Comparison of ENCODE assay signal across 26 cellular contexts in the genomic region with DNA sequence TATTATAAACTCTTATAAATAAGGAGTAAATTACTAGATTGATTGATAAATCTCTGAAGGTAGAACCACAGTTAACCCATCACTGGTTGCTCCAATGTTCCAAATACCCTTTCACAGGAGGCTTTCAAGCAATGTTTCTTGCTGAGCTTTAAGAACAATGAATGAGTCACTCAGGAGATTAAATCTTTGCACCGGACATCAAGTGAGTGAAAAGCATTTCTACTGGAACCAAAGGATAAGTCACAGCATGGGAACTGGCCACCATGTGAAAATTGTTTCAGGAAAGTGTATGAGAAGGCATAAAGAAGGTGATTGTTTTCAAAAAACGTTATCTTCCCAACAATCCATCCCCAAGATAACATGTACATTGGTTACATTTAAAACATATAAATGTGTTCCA.
"Had no signal": no experiment of that assay in that cellular context is flagged by ENCODE, and none has a peak within 500 bp of the region (broad histone marks: within the 10 kb centered on the region; RNA-seq: fewer than 3 reads in every experiment).

No MANE protein-coding gene starts in this region.

- DNase-seq: activated CD4-positive, alpha-beta T cell treated with anti-CD3 and anti-CD28 coated beads for 1 hour; activated CD4-positive, alpha-beta T cell treated with anti-CD3 and anti-CD28 coated beads, Interleukin-2, amount 50 U/mL, for 1 hour; activated CD8-positive, alpha-beta memory T cell treated with anti-CD3 and anti-CD28 coated beads, Interleukin-2, amount 50 U/mL, for 4 hours; activated T-cell treated with anti-CD3 and anti-CD28 coated beads, Interleukin-2, amount 50 U/mL, for 24 hours; aorta; colonic mucosa; dorsolateral prefrontal cortex; esophagus squamous epithelium; foreskin keratinocyte; left ventricle myocardium superior; pancreas; psoas muscle; right lobe of liver; small intestine; stimulated activated CD4-positive, alpha-beta T cell treated with anti-CD3 and anti-CD28 coated beads, Interleukin-2, amount 100 ng/mL, for 24 hours; stimulated activated naive CD8-positive, alpha-beta T cell treated with anti-CD3 and anti-CD28 coated beads, Interleukin-15, amount 100 ng/mL, for 72 hours; T-cell; T-helper 9 cell; tibial artery had no signal

- H3K4me1 ChIP-seq: colonic mucosa, esophagus squamous epithelium, foreskin keratinocyte, pancreas, psoas muscle, right lobe of liver had no signal

- H3K4me3 Mint-ChIP-seq: activated T-cell treated with anti-CD3 and anti-CD28 coated beads, Interleukin-2, amount 50 U/mL, for 24 hours; activated T-helper 17 cell treated with anti-CD3 and anti-CD28 coated beads, Interleukin-2, amount 50 U/mL, for 72 hours; central memory CD8-positive, alpha-beta T cell; memory B cell; nephron; stimulated activated effector memory CD8-positive, alpha-beta T cell treated with anti-CD3 and anti-CD28 coated beads, Interleukin-12 subunit alpha, Interleukin-12 subunit beta, amount 100 ng/mL, for 72 hours; stimulated activated naive CD8-positive, alpha-beta T cell treated with anti-CD3 and anti-CD28 coated beads, Interleukin-15, amount 100 ng/mL, for 72 hours; T-cell had no signal

- H3K4me3 ChIP-seq: colonic mucosa, dorsolateral prefrontal cortex, esophagus squamous epithelium, pancreas, psoas muscle, right lobe of liver, tibial artery had no signal

- ATAC-seq: activated naive CD4-positive, alpha-beta T cell treated with anti-CD3 and anti-CD28 coated beads, Interleukin-2, amount 50 U/mL, for 72 hours; activated T-helper 17 cell treated with anti-CD3 and anti-CD28 coated beads, Interleukin-2, amount 50 U/mL, for 72 hours; foreskin keratinocyte; left ventricle myocardium superior; pancreas; psoas muscle; right lobe of liver; stimulated activated effector memory CD8-positive, alpha-beta T cell treated with anti-CD3 and anti-CD28 coated beads, Interleukin-12 subunit alpha, Interleukin-12 subunit beta, amount 100 ng/mL, for 72 hours; stimulated activated naive CD8-positive, alpha-beta T cell treated with anti-CD3 and anti-CD28 coated beads, Interleukin-15, amount 100 ng/mL, for 72 hours; T-cell had no signal

- H3K4me1 Mint-ChIP-seq: activated T-helper 17 cell treated with anti-CD3 and anti-CD28 coated beads, Interleukin-2, amount 50 U/mL, for 72 hours; central memory CD8-positive, alpha-beta T cell; memory B cell; nephron; stimulated activated effector memory CD8-positive, alpha-beta T cell treated with anti-CD3 and anti-CD28 coated beads, Interleukin-12 subunit alpha, Interleukin-12 subunit beta, amount 100 ng/mL, for 72 hours; stimulated activated naive CD8-positive, alpha-beta T cell treated with anti-CD3 and anti-CD28 coated beads, Interleukin-15, amount 100 ng/mL, for 72 hours; T-cell had no signal

- H3K36me3 ChIP-seq: colonic mucosa, esophagus squamous epithelium, neutrophil, pancreas, right lobe of liver, tibial artery had no signal

- H3K27me3 Mint-ChIP-seq: activated T-cell treated with anti-CD3 and anti-CD28 coated beads, Interleukin-2, amount 50 U/mL, for 24 hours; activated T-helper 17 cell treated with anti-CD3 and anti-CD28 coated beads, Interleukin-2, amount 50 U/mL, for 72 hours; central memory CD8-positive, alpha-beta T cell; memory B cell; stimulated activated naive CD8-positive, alpha-beta T cell treated with anti-CD3 and anti-CD28 coated beads, Interleukin-15, amount 100 ng/mL, for 72 hours; T-cell had no signal

- H3K27ac Mint-ChIP-seq: activated naive CD4-positive, alpha-beta T cell treated with anti-CD3 and anti-CD28 coated beads, Interleukin-2, amount 50 U/mL, for 72 hours; activated T-cell treated with anti-CD3 and anti-CD28 coated beads, Interleukin-2, amount 50 U/mL, for 24 hours; activated T-helper 17 cell treated with anti-CD3 and anti-CD28 coated beads, Interleukin-2, amount 50 U/mL, for 72 hours; memory B cell; nephron; stimulated activated effector memory CD8-positive, alpha-beta T cell treated with anti-CD3 and anti-CD28 coated beads, Interleukin-12 subunit alpha, Interleukin-12 subunit beta, amount 100 ng/mL, for 72 hours; stimulated activated naive CD8-positive, alpha-beta T cell treated with anti-CD3 and anti-CD28 coated beads, Interleukin-15, amount 100 ng/mL, for 72 hours; T-cell had no signal

- H3K9me3 Mint-ChIP-seq: memory B cell, nephron had no signal

- H3K36me3 Mint-ChIP-seq: activated naive CD4-positive, alpha-beta T cell treated with anti-CD3 and anti-CD28 coated beads, Interleukin-2, amount 50 U/mL, for 72 hours; memory B cell; stimulated activated effector memory CD8-positive, alpha-beta T cell treated with anti-CD3 and anti-CD28 coated beads, Interleukin-12 subunit alpha, Interleukin-12 subunit beta, amount 100 ng/mL, for 72 hours; T-cell had no signal

- H3K27ac ChIP-seq: colonic mucosa, dorsolateral prefrontal cortex, esophagus squamous epithelium, foreskin keratinocyte, neutrophil, pancreas, psoas muscle, right lobe of liver, tibial artery had no signal

- H3K27me3 ChIP-seq: colonic mucosa, dorsolateral prefrontal cortex, esophagus squamous epithelium, foreskin keratinocyte, neutrophil, pancreas, right lobe of liver, tibial artery had no signal

- H3K9me3 ChIP-seq: colonic mucosa, esophagus squamous epithelium, neutrophil, pancreas, psoas muscle, right lobe of liver, tibial artery had no signal
